In the genomic region with DNA sequence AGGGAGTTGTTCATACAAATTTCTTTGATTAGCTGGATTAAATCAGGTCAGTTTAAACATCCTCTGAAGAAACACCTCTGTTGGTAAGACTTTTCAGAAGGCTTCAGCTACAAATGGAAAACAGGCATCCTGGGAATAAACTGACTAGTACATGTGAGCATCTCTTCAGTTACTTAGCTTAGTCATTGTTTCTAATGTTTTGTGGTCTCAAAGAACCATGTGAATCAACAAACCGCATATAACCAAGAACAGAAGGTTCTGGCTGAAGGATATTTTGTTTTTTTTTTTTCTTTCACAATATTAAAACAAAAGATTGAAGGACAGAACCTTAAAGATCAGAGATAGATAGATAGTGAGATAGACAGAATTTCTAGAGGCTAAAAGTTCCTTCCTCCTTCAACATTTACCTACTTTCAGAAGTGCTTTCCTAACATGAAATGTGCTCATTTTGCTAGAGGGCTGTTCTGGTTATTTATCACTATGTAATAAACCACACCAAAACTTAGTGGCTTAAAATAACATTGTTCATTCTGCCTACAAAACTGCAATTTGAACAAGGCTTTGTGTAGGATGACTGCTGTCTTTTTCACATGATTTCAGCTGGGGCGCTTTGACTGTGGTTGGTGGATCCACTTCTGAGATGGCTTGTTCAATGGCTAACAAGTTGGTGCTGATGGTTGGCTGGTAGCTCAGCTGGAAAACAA, we compare ENCODE assay signal across 11 cellular contexts.
DNase-seq lines count a peak whose midpoint lies in the region; ATAC-seq and TF ChIP-seq lines count a peak whose summit lies in the region.
"Had no signal": no experiment of that assay in that cellular context is flagged by ENCODE, and none has a peak within 500 bp of the region (broad histone marks: within the 10 kb centered on the region; RNA-seq: fewer than 3 reads in every experiment).

No MANE protein-coding gene starts in this region.

- no peaks in the 10 kb centered on the region for H3K9me3 ChIP-seq in hepatocyte (ENCODE audit: low read depth)

- no peak overlapping the region for H3K4me2 ChIP-seq in hepatocyte

- peak; percentile 77 for ATAC-seq in GM18870 (IDR thresholded peaks at IDR 0.05; ENCODE audit: unreplicated experiment)
- ATAC-seq in HG02840 (IDR thresholded peaks at IDR 0.05; ENCODE audit: low FRiP score, unreplicated experiment), result peak; percentile 72
- ATAC-seq in activated CD8-positive, alpha-beta T cell treated with anti-CD3 and anti-CD28 coated beads, Interleukin-2, amount 10 ng/mL, durations not matched to agents 7 days and 5 days, result no peak

- TF ChIP-seq CTCF in hepatocyte (IDR thresholded peaks at IDR 0.05; ENCODE audit: poor library complexity), result no peak

- H3K36me3 Mint-ChIP-seq in activated CD8-positive, alpha-beta T cell treated with anti-CD3 and anti-CD28 coated beads, Interleukin-2, amount 10 ng/mL, durations not matched to agents 7 days and 5 days (ENCODE audit: low read depth), result no peaks in the 10 kb centered on the region

- no peak overlapping the region for H3K4me3 ChIP-seq in hepatocyte

- no peaks in the 10 kb centered on the region for H3K79me2 ChIP-seq in hepatocyte
- H3K79me2 ChIP-seq: parathyroid adenoma had no signal

- H3K27me3 ChIP-seq in hepatocyte, result peaks cover 7% of the 10 kb centered on the region

- no peaks in the 10 kb centered on the region for H4K20me1 ChIP-seq in hepatocyte (ENCODE audit: insufficient read depth, poor library complexity, severe bottlenecking)

- POLR2A ChIA-PET in activated CD8-positive, alpha-beta T cell treated with anti-CD3 and anti-CD28 coated beads, Interleukin-2, amount 10 ng/mL, durations not matched to agents 7 days and 5 days (lab: Charles Lee), result no interaction called here

- H3K27ac ChIP-seq in hepatocyte, result no peak overlapping the region
- H3K27ac ChIP-seq: parathyroid adenoma had no signal

- 82% methylated on average over 2 of the region's 2 CpGs for WGBS in hepatocyte (ENCODE audit: low lambda C conversion rate, missing lambda C conversion rate)

- no peaks in the 10 kb centered on the region for H3K27me3 Mint-ChIP-seq in activated CD8-positive, alpha-beta T cell treated with anti-CD3 and anti-CD28 coated beads, Interleukin-2, amount 10 ng/mL, durations not matched to agents 7 days and 5 days (ENCODE audit: low read depth)

- no peak overlapping the region for H3K27ac Mint-ChIP-seq in activated CD8-positive, alpha-beta T cell treated with anti-CD3 and anti-CD28 coated beads, Interleukin-2, amount 10 ng/mL, durations not matched to agents 7 days and 5 days

- H3K4me1 ChIP-seq in hepatocyte (ENCODE audit: insufficient read depth), result no peaks in the 10 kb centered on the region
- H3K4me1 ChIP-seq: parathyroid adenoma had no signal

- H3K9me3 Mint-ChIP-seq in activated CD8-positive, alpha-beta T cell treated with anti-CD3 and anti-CD28 coated beads, Interleukin-2, amount 10 ng/mL, durations not matched to agents 7 days and 5 days (ENCODE audit: insufficient read depth), result no peaks in the 10 kb centered on the region

- CTCF ChIA-PET in activated CD8-positive, alpha-beta T cell treated with anti-CD3 and anti-CD28 coated beads, Interleukin-2, amount 10 ng/mL, durations not matched to agents 7 days and 5 days (lab: Charles Lee), result interaction anchor here (0.5 kb wide), 1 partner anchor 188 kb away, joined by 4 read pairs; no protein-coding TSS in a partner anchor

- H3K4me1 Mint-ChIP-seq in activated CD8-positive, alpha-beta T cell treated with anti-CD3 and anti-CD28 coated beads, Interleukin-2, amount 10 ng/mL, durations not matched to agents 7 days and 5 days (ENCODE audit: low read depth), result no peaks in the 10 kb centered on the region

- DNase-seq in RPMI7951 (ENCODE audit: low read depth) (peak; percentile 93), non-pigmented ciliary epithelial cell (ENCODE audit: low read depth) (peak; percentile 67), hepatocyte (ENCODE audit: low spot score) (no peak), DMS 273 treated with DMSO at 0.1 percent for 48 hours (lab: John Stamatoyannopoulos, UW) (no peak)
- no peak for DNase-seq in stimulated activated CD4-positive, alpha-beta T cell treated with anti-CD3 and anti-CD28 coated beads, Interleukin-12 subunit alpha, Interleukin-12 subunit beta, amount 100 ng/mL, for 4 hours
- no peak for DNase-seq in activated CD8-positive, alpha-beta T cell treated with anti-CD3 and anti-CD28 coated beads, Interleukin-2, amount 10 ng/mL, durations not matched to agents 7 days and 5 days
- DNase-seq: amygdala, DND-41 had no signal

- no peaks in the 10 kb centered on the region for H3K36me3 ChIP-seq in hepatocyte (replicated peaks; ENCODE audit: insufficient read depth, low read depth)

- no peaks in the 10 kb centered on the region for H3K9me2 ChIP-seq in hepatocyte (replicated peaks; ENCODE audit: insufficient read depth)

- H2AFZ ChIP-seq in hepatocyte, result no peak overlapping the region
- H2AFZ ChIP-seq: parathyroid adenoma had no signal

- no peak overlapping the region for H3K4me3 Mint-ChIP-seq in activated CD8-positive, alpha-beta T cell treated with anti-CD3 and anti-CD28 coated beads, Interleukin-2, amount 10 ng/mL, durations not matched to agents 7 days and 5 days

Comparison
In these comparisons a context has a peak if more than half of its experiments do, and no peak if none do; other contexts are left out.
1. DNase-seq: peak in RPMI7951 (single experiment) and non-pigmented ciliary epithelial cell (single experiment); none in hepatocyte (single experiment), DMS 273 treated with DMSO at 0.1 percent for 48 hours (single experiment), stimulated activated CD4-positive, alpha-beta T cell treated with anti-CD3 and anti-CD28 coated beads, Interleukin-12 subunit alpha, Interleukin-12 subunit beta, amount 100 ng/mL, for 4 hours (single experiment) and activated CD8-positive, alpha-beta T cell treated with anti-CD3 and anti-CD28 coated beads, Interleukin-2, amount 10 ng/mL, durations not matched to agents 7 days and 5 days (single experiment).